1 cellular context compared by ENCODE assay signal in the genomic region with DNA sequence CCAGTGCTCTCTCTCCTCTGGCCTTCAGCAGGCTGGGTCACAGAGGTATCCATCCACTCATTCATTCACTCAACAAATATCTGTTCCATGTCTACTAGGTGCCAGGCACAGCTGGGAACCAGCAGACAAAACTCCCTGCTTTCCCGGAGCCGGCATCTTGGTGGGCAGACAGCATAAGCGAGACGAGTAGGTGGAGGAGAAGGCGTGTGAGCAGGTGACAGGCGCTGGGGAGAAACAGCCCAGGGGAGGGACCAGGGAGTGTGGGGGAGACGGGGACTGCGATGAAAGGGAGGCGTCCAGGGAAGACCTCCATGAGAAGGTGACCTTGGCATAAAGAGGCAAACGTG.
A peak's percentile ranks its signal among the peaks of the same experiment; 100 is the strongest.
TF ChIP-seq lines count a peak whose summit lies in the region.

No MANE protein-coding gene starts in this region.

TF ChIP-seq in HepG2, 621 proteins besides CTCF, POLR2A, EP300 and RAD21 (continued from another document):
- TF ChIP-seq, protein P1, sequence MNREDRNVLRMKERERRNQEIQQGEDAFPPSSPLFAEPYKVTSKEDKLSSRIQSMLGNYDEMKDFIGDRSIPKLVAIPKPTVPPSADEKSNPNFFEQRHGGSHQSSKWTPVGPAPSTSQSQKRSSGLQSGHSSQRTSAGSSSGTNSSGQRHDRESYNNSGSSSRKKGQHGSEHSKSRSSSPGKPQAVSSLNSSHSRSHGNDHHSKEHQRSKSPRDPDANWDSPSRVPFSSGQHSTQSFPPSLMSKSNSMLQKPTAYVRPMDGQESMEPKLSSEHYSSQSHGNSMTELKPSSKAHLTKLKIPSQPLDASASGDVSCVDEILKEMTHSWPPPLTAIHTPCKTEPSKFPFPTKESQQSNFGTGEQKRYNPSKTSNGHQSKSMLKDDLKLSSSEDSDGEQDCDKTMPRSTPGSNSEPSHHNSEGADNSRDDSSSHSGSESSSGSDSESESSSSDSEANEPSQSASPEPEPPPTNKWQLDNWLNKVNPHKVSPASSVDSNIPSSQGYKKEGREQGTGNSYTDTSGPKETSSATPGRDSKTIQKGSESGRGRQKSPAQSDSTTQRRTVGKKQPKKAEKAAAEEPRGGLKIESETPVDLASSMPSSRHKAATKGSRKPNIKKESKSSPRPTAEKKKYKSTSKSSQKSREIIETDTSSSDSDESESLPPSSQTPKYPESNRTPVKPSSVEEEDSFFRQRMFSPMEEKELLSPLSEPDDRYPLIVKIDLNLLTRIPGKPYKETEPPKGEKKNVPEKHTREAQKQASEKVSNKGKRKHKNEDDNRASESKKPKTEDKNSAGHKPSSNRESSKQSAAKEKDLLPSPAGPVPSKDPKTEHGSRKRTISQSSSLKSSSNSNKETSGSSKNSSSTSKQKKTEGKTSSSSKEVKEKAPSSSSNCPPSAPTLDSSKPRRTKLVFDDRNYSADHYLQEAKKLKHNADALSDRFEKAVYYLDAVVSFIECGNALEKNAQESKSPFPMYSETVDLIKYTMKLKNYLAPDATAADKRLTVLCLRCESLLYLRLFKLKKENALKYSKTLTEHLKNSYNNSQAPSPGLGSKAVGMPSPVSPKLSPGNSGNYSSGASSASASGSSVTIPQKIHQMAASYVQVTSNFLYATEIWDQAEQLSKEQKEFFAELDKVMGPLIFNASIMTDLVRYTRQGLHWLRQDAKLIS (CRISPR knock-in tag; IDR thresholded peaks at IDR 0.05), result no peak
- TF ChIP-seq, protein P2, sequence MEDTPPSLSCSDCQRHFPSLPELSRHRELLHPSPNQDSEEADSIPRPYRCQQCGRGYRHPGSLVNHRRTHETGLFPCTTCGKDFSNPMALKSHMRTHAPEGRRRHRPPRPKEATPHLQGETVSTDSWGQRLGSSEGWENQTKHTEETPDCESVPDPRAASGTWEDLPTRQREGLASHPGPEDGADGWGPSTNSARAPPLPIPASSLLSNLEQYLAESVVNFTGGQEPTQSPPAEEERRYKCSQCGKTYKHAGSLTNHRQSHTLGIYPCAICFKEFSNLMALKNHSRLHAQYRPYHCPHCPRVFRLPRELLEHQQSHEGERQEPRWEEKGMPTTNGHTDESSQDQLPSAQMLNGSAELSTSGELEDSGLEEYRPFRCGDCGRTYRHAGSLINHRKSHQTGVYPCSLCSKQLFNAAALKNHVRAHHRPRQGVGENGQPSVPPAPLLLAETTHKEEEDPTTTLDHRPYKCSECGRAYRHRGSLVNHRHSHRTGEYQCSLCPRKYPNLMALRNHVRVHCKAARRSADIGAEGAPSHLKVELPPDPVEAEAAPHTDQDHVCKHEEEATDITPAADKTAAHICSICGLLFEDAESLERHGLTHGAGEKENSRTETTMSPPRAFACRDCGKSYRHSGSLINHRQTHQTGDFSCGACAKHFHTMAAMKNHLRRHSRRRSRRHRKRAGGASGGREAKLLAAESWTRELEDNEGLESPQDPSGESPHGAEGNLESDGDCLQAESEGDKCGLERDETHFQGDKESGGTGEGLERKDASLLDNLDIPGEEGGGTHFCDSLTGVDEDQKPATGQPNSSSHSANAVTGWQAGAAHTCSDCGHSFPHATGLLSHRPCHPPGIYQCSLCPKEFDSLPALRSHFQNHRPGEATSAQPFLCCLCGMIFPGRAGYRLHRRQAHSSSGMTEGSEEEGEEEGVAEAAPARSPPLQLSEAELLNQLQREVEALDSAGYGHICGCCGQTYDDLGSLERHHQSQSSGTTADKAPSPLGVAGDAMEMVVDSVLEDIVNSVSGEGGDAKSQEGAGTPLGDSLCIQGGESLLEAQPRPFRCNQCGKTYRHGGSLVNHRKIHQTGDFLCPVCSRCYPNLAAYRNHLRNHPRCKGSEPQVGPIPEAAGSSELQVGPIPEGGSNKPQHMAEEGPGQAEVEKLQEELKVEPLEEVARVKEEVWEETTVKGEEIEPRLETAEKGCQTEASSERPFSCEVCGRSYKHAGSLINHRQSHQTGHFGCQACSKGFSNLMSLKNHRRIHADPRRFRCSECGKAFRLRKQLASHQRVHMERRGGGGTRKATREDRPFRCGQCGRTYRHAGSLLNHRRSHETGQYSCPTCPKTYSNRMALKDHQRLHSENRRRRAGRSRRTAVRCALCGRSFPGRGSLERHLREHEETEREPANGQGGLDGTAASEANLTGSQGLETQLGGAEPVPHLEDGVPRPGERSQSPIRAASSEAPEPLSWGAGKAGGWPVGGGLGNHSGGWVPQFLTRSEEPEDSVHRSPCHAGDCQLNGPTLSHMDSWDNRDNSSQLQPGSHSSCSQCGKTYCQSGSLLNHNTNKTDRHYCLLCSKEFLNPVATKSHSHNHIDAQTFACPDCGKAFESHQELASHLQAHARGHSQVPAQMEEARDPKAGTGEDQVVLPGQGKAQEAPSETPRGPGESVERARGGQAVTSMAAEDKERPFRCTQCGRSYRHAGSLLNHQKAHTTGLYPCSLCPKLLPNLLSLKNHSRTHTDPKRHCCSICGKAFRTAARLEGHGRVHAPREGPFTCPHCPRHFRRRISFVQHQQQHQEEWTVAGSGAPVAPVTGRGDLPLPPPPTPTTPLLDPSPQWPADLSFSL (CRISPR knock-in tag; IDR thresholded peaks at IDR 0.05), result no peak
- TF ChIP-seq, protein P3, sequence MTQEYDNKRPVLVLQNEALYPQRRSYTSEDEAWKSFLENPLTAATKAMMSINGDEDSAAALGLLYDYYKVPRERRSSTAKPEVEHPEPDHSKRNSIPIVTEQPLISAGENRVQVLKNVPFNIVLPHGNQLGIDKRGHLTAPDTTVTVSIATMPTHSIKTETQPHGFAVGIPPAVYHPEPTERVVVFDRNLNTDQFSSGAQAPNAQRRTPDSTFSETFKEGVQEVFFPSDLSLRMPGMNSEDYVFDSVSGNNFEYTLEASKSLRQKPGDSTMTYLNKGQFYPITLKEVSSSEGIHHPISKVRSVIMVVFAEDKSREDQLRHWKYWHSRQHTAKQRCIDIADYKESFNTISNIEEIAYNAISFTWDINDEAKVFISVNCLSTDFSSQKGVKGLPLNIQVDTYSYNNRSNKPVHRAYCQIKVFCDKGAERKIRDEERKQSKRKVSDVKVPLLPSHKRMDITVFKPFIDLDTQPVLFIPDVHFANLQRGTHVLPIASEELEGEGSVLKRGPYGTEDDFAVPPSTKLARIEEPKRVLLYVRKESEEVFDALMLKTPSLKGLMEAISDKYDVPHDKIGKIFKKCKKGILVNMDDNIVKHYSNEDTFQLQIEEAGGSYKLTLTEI (CRISPR knock-in tag; conservative IDR thresholded peaks at IDR 0.05), result no peak
- TF ChIP-seq KAT8 (CRISPR knock-in tag; IDR thresholded peaks at IDR 0.05) (no peak), SAP130 (CRISPR knock-in tag; IDR thresholded peaks at IDR 0.05; ENCODE audit: low read depth) (no peak), KDM1A (CRISPR knock-in tag; IDR thresholded peaks at IDR 0.05) (no peak), KMT2A (CRISPR knock-in tag; IDR thresholded peaks at IDR 0.05) (no peak), ZNF232 (CRISPR knock-in tag; IDR thresholded peaks at IDR 0.05; ENCODE audit: borderline replicate concordance) (no peak), FOXJ3 (CRISPR knock-in tag; IDR thresholded peaks at IDR 0.05; ENCODE audit: borderline replicate concordance) (no peak), NFKB2 (CRISPR knock-in tag; IDR thresholded peaks at IDR 0.05; ENCODE audit: borderline replicate concordance) (0 out of 2 replicates have a peak, but pooled peaks have one; percentile 8), ZNF17 (CRISPR knock-in tag; IDR thresholded peaks at IDR 0.05) (no peak), SALL1 (CRISPR knock-in tag; IDR thresholded peaks at IDR 0.05) (0 out of 2 replicates have a peak, but pooled peaks have one; percentile 3), ZSCAN25 (CRISPR knock-in tag; IDR thresholded peaks at IDR 0.05) (no peak), SIX4 (CRISPR knock-in tag; IDR thresholded peaks at IDR 0.05) (no peak), CBX1 (IDR thresholded peaks at IDR 0.05; ENCODE audit: low read depth) (no peak)
- TF ChIP-seq, protein P4, sequence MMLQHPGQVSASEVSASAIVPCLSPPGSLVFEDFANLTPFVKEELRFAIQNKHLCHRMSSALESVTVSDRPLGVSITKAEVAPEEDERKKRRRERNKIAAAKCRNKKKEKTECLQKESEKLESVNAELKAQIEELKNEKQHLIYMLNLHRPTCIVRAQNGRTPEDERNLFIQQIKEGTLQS (CRISPR knock-in tag; IDR thresholded peaks at IDR 0.05), result no peak
- TF ChIP-seq, protein P5, sequence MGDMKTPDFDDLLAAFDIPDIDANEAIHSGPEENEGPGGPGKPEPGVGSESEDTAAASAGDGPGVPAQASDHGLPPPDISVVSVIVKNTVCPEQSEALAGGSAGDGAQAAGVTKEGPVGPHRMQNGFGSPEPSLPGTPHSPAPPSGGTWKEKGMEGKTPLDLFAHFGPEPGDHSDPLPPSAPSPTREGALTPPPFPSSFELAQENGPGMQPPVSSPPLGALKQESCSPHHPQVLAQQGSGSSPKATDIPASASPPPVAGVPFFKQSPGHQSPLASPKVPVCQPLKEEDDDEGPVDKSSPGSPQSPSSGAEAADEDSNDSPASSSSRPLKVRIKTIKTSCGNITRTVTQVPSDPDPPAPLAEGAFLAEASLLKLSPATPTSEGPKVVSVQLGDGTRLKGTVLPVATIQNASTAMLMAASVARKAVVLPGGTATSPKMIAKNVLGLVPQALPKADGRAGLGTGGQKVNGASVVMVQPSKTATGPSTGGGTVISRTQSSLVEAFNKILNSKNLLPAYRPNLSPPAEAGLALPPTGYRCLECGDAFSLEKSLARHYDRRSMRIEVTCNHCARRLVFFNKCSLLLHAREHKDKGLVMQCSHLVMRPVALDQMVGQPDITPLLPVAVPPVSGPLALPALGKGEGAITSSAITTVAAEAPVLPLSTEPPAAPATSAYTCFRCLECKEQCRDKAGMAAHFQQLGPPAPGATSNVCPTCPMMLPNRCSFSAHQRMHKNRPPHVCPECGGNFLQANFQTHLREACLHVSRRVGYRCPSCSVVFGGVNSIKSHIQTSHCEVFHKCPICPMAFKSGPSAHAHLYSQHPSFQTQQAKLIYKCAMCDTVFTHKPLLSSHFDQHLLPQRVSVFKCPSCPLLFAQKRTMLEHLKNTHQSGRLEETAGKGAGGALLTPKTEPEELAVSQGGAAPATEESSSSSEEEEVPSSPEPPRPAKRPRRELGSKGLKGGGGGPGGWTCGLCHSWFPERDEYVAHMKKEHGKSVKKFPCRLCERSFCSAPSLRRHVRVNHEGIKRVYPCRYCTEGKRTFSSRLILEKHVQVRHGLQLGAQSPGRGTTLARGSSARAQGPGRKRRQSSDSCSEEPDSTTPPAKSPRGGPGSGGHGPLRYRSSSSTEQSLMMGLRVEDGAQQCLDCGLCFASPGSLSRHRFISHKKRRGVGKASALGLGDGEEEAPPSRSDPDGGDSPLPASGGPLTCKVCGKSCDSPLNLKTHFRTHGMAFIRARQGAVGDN (CRISPR knock-in tag; IDR thresholded peaks at IDR 0.05), result peak; percentile 31; the same call in 1 of the 2 replicates
- TF ChIP-seq, protein P6, sequence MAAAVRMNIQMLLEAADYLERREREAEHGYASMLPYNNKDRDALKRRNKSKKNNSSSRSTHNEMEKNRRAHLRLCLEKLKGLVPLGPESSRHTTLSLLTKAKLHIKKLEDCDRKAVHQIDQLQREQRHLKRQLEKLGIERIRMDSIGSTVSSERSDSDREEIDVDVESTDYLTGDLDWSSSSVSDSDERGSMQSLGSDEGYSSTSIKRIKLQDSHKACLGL (CRISPR knock-in tag; IDR thresholded peaks at IDR 0.05), result 0 out of 2 replicates have a peak, but pooled peaks have one; percentile 11
